In genomic region chr19:18253130-18253529, GRCh38 we compare ENCODE assay signal across 26 cellular contexts. TPM values are rescaled to one million over a fixed set of nuclear protein-coding genes. Genes with fewer than 3 reads are reported as not detected.
"Had no signal": no experiment of that assay in that cellular context is flagged by ENCODE, and none has a peak within 500 bp of the region (broad histone marks: within the 10 kb centered on the region; RNA-seq: fewer than 3 reads in every experiment).

No MANE protein-coding gene starts in this region.

- H3K27ac Mint-ChIP-seq: activated CD8-positive, alpha-beta T cell treated with anti-CD3 and anti-CD28 coated beads for 36 hours; activated naive CD4-positive, alpha-beta T cell treated with anti-CD3 and anti-CD28 coated beads, Interleukin-2, amount 10 ng/mL, durations not matched to agents 7 days and 5 days; activated naive CD8-positive, alpha-beta T cell treated with anti-CD3 and anti-CD28 coated beads, Interleukin-2, amount 10 ng/mL, durations not matched to agents 7 days and 5 days; activated T-cell treated with anti-CD3 and anti-CD28 coated beads, Interleukin-2, amount 50 U/mL, for 72 hours; activated T-helper 2 cell treated with anti-CD3 and anti-CD28 coated beads, Interferon-gamma antibody, Interleukin-2, Interleukin-4, amounts not matched to agents 10 μg/mL and 5 μg/mL and 100 μg/mL, durations not matched to agents 14 hours and 24 hours and 36 hours; T-cell had no signal

- H3K4me3 Mint-ChIP-seq: activated CD8-positive, alpha-beta T cell treated with anti-CD3 and anti-CD28 coated beads for 36 hours; activated naive CD4-positive, alpha-beta T cell treated with anti-CD3 and anti-CD28 coated beads, Interleukin-2, amount 10 ng/mL, durations not matched to agents 7 days and 5 days; activated naive CD8-positive, alpha-beta T cell treated with anti-CD3 and anti-CD28 coated beads, Interleukin-2, amount 10 ng/mL, durations not matched to agents 7 days and 5 days; activated T-cell treated with anti-CD3 and anti-CD28 coated beads, Interleukin-2, amount 50 U/mL, for 72 hours; T-cell had no signal

- ATAC-seq: activated CD4-positive, CD25-positive, alpha-beta regulatory T cell treated with anti-CD3 and anti-CD28 coated beads, Interleukin-2, amount 50 U/mL, for 24 hours; activated CD8-positive, alpha-beta T cell treated with anti-CD3 and anti-CD28 coated beads for 36 hours; activated T-cell treated with anti-CD3 and anti-CD28 coated beads, Interleukin-2, amount 50 U/mL, for 72 hours; T-cell had no signal

- H3K27ac ChIP-seq: adrenal gland, SK-N-MC, VCaP had no signal

- H3K4me1 ChIP-seq: adrenal gland had no signal

- H3K9me3 Mint-ChIP-seq: activated CD8-positive, alpha-beta T cell treated with anti-CD3 and anti-CD28 coated beads for 36 hours; activated naive CD4-positive, alpha-beta T cell treated with anti-CD3 and anti-CD28 coated beads, Interleukin-2, amount 10 ng/mL, durations not matched to agents 7 days and 5 days; activated naive CD8-positive, alpha-beta T cell treated with anti-CD3 and anti-CD28 coated beads, Interleukin-2, amount 10 ng/mL, durations not matched to agents 7 days and 5 days; activated T-cell treated with anti-CD3 and anti-CD28 coated beads, Interleukin-2, amount 50 U/mL, for 72 hours; activated T-helper 2 cell treated with anti-CD3 and anti-CD28 coated beads, Interferon-gamma antibody, Interleukin-2, Interleukin-4, amounts not matched to agents 10 μg/mL and 5 μg/mL and 100 μg/mL, durations not matched to agents 14 hours and 24 hours and 36 hours; T-cell had no signal

- H3K36me3 Mint-ChIP-seq: activated naive CD4-positive, alpha-beta T cell treated with anti-CD3 and anti-CD28 coated beads, Interleukin-2, amount 10 ng/mL, durations not matched to agents 7 days and 5 days; activated naive CD8-positive, alpha-beta T cell treated with anti-CD3 and anti-CD28 coated beads, Interleukin-2, amount 10 ng/mL, durations not matched to agents 7 days and 5 days; T-cell had no signal

- H3K36me3 ChIP-seq: adrenal gland, MG63 had no signal

- DNase-seq: activated CD4-positive, alpha-beta T cell treated with anti-CD3 and anti-CD28 coated beads for 4 hours; activated CD8-positive, alpha-beta memory T cell treated with anti-CD3 and anti-CD28 coated beads, Interleukin-2, amount 50 U/mL, for 4 hours; activated CD8-positive, alpha-beta T cell treated with anti-CD3 and anti-CD28 coated beads for 36 hours; activated gamma-delta T cell treated with Interleukin-2 at 50 U/mL for 16 hours; activated naive CD4-positive, alpha-beta T cell treated with anti-CD3 and anti-CD28 coated beads, Interleukin-2, amount 10 ng/mL, durations not matched to agents 7 days and 5 days; activated naive CD8-positive, alpha-beta T cell treated with anti-CD3 and anti-CD28 coated beads, Interleukin-2, amount 10 ng/mL, durations not matched to agents 7 days and 5 days; activated T-cell treated with anti-CD3 and anti-CD28 coated beads, Interleukin-2, amount 50 U/mL, for 72 hours; adrenal gland; aorta; central memory CD4-positive, alpha-beta T cell; MG63; NCI-H1105; NCI-H1436; NCI-H1694 treated with DMSO at 0.1 percent for 48 hours; NCI-H2029 treated with DMSO at 0.1 percent for 48 hours; NCI-H446; NCI-H524; SIG-M5; T-cell; T-helper 2 cell; T1000 had no signal

- H3K27me3 ChIP-seq: adrenal gland, MG63 had no signal

- H3K4me3 ChIP-seq: adrenal gland, MG63, SK-N-MC had no signal

- H3K9me3 ChIP-seq: adrenal gland, MG63 had no signal

RNA-seq across cellular contexts. Expression of gene IQCN, which starts 21.1 kb away (rescaled TPM):
- total RNA-seq: bronchial epithelial cell had no signal

RNA-seq across cellular contexts. Expression of gene PDE4C, which starts 26.9 kb away (rescaled TPM):
- total RNA-seq: T-cell had no signal
